Comparison of ENCODE assay signal across 13 cellular contexts in genomic region chr7:70417061-70417655, GRCh38.
DNase-seq lines count a peak whose midpoint lies in the region; ATAC-seq, FAIRE-seq and TF ChIP-seq lines count a peak whose summit lies in the region.
"Had no signal": no experiment of that assay in that cellular context is flagged by ENCODE, and none has a peak within 500 bp of the region (broad histone marks: within the 10 kb centered on the region; RNA-seq: fewer than 3 reads in every experiment).

No MANE protein-coding gene starts in this region.

- FAIRE-seq in pancreas (lab: Jason Lieb, UNC), result no peak

- ATAC-seq in pancreas (no peak), HG03460 (IDR thresholded peaks at IDR 0.05; ENCODE audit: unreplicated experiment) (no peak)

- 87 to 89% methylated on average over 15 of the region's 15 CpGs for whole genome bisulfite sequencing in pancreas, 2 donors

- no peaks in the 10 kb centered on the region for H3K36me3 ChIP-seq in pancreas

- H3K4me3 ChIP-seq in epithelial cell of esophagus (ENCODE audit: low read length) (no peak overlapping the region), pancreas (no peak overlapping the region)
- H3K4me3 ChIP-seq: GM12878 had no signal

- H3K27me3 ChIP-seq in pancreas, result no peaks in the 10 kb centered on the region

- intact Hi-C loops in pancreas (cut with DNase I), result no loop called here

- DNase-seq in NCI-H1417 (lab: John Stamatoyannopoulos, UW), result peak in 2 of 3 experiments; percentile 36 to 62
- no peak for DNase-seq in NCI-H1417 treated with DMSO at 0.1 percent for 48 hours (lab: John Stamatoyannopoulos, UW)
- DNase-seq in NCI-H524 treated with DMSO at 0.1 percent for 48 hours (lab: John Stamatoyannopoulos, UW), result peak; percentile 54
- no peak for DNase-seq in epithelial cell of esophagus (ENCODE audit: low read depth)
- DNase-seq in putamen (ENCODE audit: low spot score), result peak; percentile 80
- no peak for DNase-seq in pancreas
- DNase-seq in activated CD4-positive, alpha-beta T cell treated with anti-CD3 and anti-CD28 coated beads for 4 hours, result no peak
- DNase-seq: IMR-90, NCI-H146, T-helper 2 cell had no signal

- H3K9me3 ChIP-seq in pancreas, result no peaks in the 10 kb centered on the region

- TF ChIP-seq CTCF in epithelial cell of esophagus (IDR thresholded peaks at IDR 0.05; ENCODE audit: insufficient read depth, low read depth, low read length, missing control alignments), result peak; percentile 29
- no peak for TF ChIP-seq CTCF in pancreas (IDR thresholded peaks at IDR 0.05)

- H3K27ac ChIP-seq in pancreas, result no peak overlapping the region
- H3K27ac ChIP-seq: 22Rv1 had no signal

- H3K4me1 ChIP-seq in pancreas, result no peaks in the 10 kb centered on the region

Comparison
In these comparisons a context has a peak if more than half of its experiments do, and no peak if none do; other contexts are left out.
1. DNase-seq: peak in NCI-H1417 (2 of 3), NCI-H524 treated with DMSO at 0.1 percent for 48 hours (single experiment) and putamen (single experiment); none in NCI-H1417 treated with DMSO at 0.1 percent for 48 hours (single experiment), epithelial cell of esophagus (single experiment), pancreas (0 of 6) and activated CD4-positive, alpha-beta T cell treated with anti-CD3 and anti-CD28 coated beads for 4 hours (0 of 2).